In genomic region chr14:68780358-68781160, GRCh38 we compare ENCODE assay signal across 1 cellular context.
TF ChIP-seq lines count a peak whose summit lies in the region.

No MANE protein-coding gene starts in this region.

TF ChIP-seq in GM23338, 12 proteins besides CTCF, POLR2A, EP300 and RAD21 (continued from another document):
- TF ChIP-seq, protein P1, sequence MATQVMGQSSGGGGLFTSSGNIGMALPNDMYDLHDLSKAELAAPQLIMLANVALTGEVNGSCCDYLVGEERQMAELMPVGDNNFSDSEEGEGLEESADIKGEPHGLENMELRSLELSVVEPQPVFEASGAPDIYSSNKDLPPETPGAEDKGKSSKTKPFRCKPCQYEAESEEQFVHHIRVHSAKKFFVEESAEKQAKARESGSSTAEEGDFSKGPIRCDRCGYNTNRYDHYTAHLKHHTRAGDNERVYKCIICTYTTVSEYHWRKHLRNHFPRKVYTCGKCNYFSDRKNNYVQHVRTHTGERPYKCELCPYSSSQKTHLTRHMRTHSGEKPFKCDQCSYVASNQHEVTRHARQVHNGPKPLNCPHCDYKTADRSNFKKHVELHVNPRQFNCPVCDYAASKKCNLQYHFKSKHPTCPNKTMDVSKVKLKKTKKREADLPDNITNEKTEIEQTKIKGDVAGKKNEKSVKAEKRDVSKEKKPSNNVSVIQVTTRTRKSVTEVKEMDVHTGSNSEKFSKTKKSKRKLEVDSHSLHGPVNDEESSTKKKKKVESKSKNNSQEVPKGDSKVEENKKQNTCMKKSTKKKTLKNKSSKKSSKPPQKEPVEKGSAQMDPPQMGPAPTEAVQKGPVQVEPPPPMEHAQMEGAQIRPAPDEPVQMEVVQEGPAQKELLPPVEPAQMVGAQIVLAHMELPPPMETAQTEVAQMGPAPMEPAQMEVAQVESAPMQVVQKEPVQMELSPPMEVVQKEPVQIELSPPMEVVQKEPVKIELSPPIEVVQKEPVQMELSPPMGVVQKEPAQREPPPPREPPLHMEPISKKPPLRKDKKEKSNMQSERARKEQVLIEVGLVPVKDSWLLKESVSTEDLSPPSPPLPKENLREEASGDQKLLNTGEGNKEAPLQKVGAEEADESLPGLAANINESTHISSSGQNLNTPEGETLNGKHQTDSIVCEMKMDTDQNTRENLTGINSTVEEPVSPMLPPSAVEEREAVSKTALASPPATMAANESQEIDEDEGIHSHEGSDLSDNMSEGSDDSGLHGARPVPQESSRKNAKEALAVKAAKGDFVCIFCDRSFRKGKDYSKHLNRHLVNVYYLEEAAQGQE (IDR thresholded peaks at IDR 0.05; ENCODE audit: unreplicated experiment), result no peak
- TF ChIP-seq EZH2phosphoT487 (IDR thresholded peaks at IDR 0.05; ENCODE audit: unreplicated experiment) (no peak), ZNF462 (CRISPR knock-in tag; IDR thresholded peaks at IDR 0.05) (no peak), STAT1 (IDR thresholded peaks at IDR 0.05; ENCODE audit: unreplicated experiment) (no peak), NANOG (IDR thresholded peaks at IDR 0.05; ENCODE audit: borderline replicate concordance) (no peak), ZNF114 (CRISPR knock-in tag; IDR thresholded peaks at IDR 0.05) (no peak)
- TF ChIP-seq, protein P2, sequence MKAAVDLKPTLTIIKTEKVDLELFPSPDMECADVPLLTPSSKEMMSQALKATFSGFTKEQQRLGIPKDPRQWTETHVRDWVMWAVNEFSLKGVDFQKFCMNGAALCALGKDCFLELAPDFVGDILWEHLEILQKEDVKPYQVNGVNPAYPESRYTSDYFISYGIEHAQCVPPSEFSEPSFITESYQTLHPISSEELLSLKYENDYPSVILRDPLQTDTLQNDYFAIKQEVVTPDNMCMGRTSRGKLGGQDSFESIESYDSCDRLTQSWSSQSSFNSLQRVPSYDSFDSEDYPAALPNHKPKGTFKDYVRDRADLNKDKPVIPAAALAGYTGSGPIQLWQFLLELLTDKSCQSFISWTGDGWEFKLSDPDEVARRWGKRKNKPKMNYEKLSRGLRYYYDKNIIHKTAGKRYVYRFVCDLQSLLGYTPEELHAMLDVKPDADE (IDR thresholded peaks at IDR 0.05), result no peak
